Comparison of ENCODE assay signal across 8 cellular contexts in the genomic region with DNA sequence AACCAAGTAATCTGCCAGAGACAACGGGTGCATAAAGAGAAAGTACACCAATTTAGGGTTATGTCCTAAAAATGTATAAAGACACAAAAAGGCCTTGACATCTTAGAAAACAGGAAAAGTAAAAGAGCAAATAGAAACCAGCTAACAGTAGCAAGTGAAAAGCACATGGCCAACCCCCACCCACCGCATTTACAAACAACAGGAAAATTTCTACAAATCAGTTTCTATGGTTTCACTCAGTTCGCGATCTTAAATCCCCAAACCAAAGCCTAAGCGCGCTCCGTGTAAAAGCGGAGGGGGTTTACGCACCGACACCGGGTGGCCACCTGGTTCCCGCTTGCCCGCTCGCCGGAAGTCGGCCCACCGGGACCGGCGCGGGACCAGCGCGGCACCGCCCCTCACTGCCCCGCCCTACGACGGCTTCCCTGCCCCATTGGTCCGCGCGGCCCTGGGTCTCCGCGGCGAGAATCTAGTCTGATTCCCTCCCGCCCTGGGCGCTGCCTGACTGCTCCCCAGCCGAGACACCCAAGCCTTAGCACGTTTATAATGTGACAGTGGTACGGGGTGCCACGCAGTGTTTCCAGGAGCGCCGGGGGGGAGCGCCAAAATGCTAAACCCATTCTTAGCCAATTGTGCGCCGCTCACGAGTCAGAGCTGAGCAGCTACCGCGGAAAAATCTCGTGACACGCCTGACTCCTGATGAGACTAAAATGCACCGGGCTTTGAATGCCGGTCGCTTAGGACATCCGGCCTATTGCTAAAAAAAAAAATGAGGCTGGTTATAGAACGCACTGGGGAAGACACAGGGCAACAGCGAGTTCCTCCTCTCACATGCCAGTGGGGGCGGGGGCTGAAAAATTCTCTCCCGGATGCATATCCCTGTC. TPM values are rescaled to one million over a fixed set of nuclear protein-coding genes. Genes with fewer than 3 reads are reported as not detected.
A peak's percentile ranks its signal among the peaks of the same experiment; 100 is the strongest.
DNase-seq lines count a peak whose midpoint lies in the region; ATAC-seq lines count a peak whose summit lies in the region.

A gene (minus strand): TSS at position 362 of the 884 bp plus-strand sequence. CDS start 2,802 bp downstream, outside the sequence.

- peak within 1 kb of the TSS; percentile 94 to 100 (median 96) for H3K4me3 Mint-ChIP-seq in CD4-positive, CD25-positive, alpha-beta regulatory T cell
- peak within 1 kb of the TSS; percentile 95 for H3K4me3 Mint-ChIP-seq in activated CD8-positive, alpha-beta T cell treated with anti-CD3 and anti-CD28 coated beads, Interleukin-2, amount 10 ng/mL, durations not matched to agents 7 days and 5 days

- no peaks in the 10 kb centered on the region for H3K9me3 Mint-ChIP-seq in CD4-positive, CD25-positive, alpha-beta regulatory T cell
- no peaks in the 10 kb centered on the region for H3K9me3 Mint-ChIP-seq in activated CD8-positive, alpha-beta T cell treated with anti-CD3 and anti-CD28 coated beads, Interleukin-2, amount 10 ng/mL, durations not matched to agents 7 days and 5 days (ENCODE audit: insufficient read depth)

- no peaks in the 10 kb centered on the region for H3K9me3 ChIP-seq in CD4-positive, CD25-positive, alpha-beta regulatory T cell (ENCODE audit: control insufficient read depth in 2 of 2, low read length in 2 of 2)

- no peaks in the 10 kb centered on the region for H3K27me3 ChIP-seq in CD4-positive, CD25-positive, alpha-beta regulatory T cell (ENCODE audit: control insufficient read depth, insufficient read depth, low read length)

- peak within 1 kb of the TSS; percentile 98 for H3K4me3 ChIP-seq in CD4-positive, CD25-positive, alpha-beta regulatory T cell (ENCODE audit: low read depth, low read length)

- peak within 1 kb of the TSS; percentile 100 for H3K27ac ChIP-seq in CD4-positive, CD25-positive, alpha-beta regulatory T cell (ENCODE audit: insufficient read depth, low read length, poor library complexity, severe bottlenecking)

- H3K27ac Mint-ChIP-seq in CD4-positive, CD25-positive, alpha-beta regulatory T cell = peak within 1 kb of the TSS; percentile 99
- peak within 1 kb of the TSS; percentile 99 for H3K27ac Mint-ChIP-seq in activated CD8-positive, alpha-beta T cell treated with anti-CD3 and anti-CD28 coated beads, Interleukin-2, amount 10 ng/mL, durations not matched to agents 7 days and 5 days

- H3K4me1 ChIP-seq in CD4-positive, CD25-positive, alpha-beta regulatory T cell (ENCODE audit: control insufficient read depth, insufficient read depth, low read length, poor library complexity, severe bottlenecking) = peaks cover 37% of the 10 kb centered on the region

- H3K27me3 Mint-ChIP-seq in CD4-positive, CD25-positive, alpha-beta regulatory T cell = no peaks in the 10 kb centered on the region
- no peaks in the 10 kb centered on the region for H3K27me3 Mint-ChIP-seq in activated CD8-positive, alpha-beta T cell treated with anti-CD3 and anti-CD28 coated beads, Interleukin-2, amount 10 ng/mL, durations not matched to agents 7 days and 5 days (ENCODE audit: low read depth)

- H3K4me1 Mint-ChIP-seq in CD4-positive, CD25-positive, alpha-beta regulatory T cell = peaks cover 16 to 59% (median 47%) of the 10 kb centered on the region in 4 donors
- H3K4me1 Mint-ChIP-seq in activated CD8-positive, alpha-beta T cell treated with anti-CD3 and anti-CD28 coated beads, Interleukin-2, amount 10 ng/mL, durations not matched to agents 7 days and 5 days (ENCODE audit: low read depth) = peaks cover 30% of the 10 kb centered on the region

- POLR2A ChIA-PET in activated CD8-positive, alpha-beta T cell treated with anti-CD3 and anti-CD28 coated beads, Interleukin-2, amount 10 ng/mL, durations not matched to agents 7 days and 5 days (lab: Charles Lee) = interaction anchor here (0.5 to 6.0 kb wide), 15 partner anchors 9 to 275 kb away, joined by 3 to 32 read pairs (median 4); a partner anchor contains a TSS

- peak; percentile 47 to 55 for ATAC-seq in CD4-positive, CD25-positive, alpha-beta regulatory T cell (ENCODE audit: low read depth in 2 of 2)
- ATAC-seq in GM19395 (IDR thresholded peaks at IDR 0.05; ENCODE audit: unreplicated experiment) = peak; percentile 50
- peak; percentile 43 for ATAC-seq in HG03558 (IDR thresholded peaks at IDR 0.05; ENCODE audit: extremely low read depth, unreplicated experiment)
- ATAC-seq in activated CD8-positive, alpha-beta T cell treated with anti-CD3 and anti-CD28 coated beads, Interleukin-2, amount 10 ng/mL, durations not matched to agents 7 days and 5 days = peak; percentile 71

- CTCF ChIA-PET in activated CD8-positive, alpha-beta T cell treated with anti-CD3 and anti-CD28 coated beads, Interleukin-2, amount 10 ng/mL, durations not matched to agents 7 days and 5 days (lab: Charles Lee) = interaction anchor here (0.7 to 3.3 kb wide), 4 partner anchors 46 to 64 kb away, joined by 3 to 20 read pairs (median 8); a partner anchor contains a TSS

- DNase-seq in CD4-positive, CD25-positive, alpha-beta regulatory T cell = peak; percentile 80 to 87 (median 82)
- DNase-seq in NCI-H82 treated with DMSO at 0.1 percent for 48 hours (lab: John Stamatoyannopoulos, UW; ENCODE audit: unreplicated experiment) (peak; percentile 62), medulla oblongata (ENCODE audit: extremely low spot score) (peak; percentile 80)
- DNase-seq in activated CD8-positive, alpha-beta T cell treated with anti-CD3 and anti-CD28 coated beads, Interleukin-2, amount 10 ng/mL, durations not matched to agents 7 days and 5 days = peak; percentile 86
- DNase-seq in effector CD4-positive, alpha-beta T cell = peak; percentile 76
- DNase-seq in stimulated activated CD8-positive, alpha-beta memory T cell treated with anti-CD3 and anti-CD28 coated beads, Interleukin-12 subunit alpha, Interleukin-12 subunit beta, amount 100 ng/mL, for 1 hour (ENCODE audit: low read depth) = peak; percentile 64

- H3K36me3 Mint-ChIP-seq in CD4-positive, CD25-positive, alpha-beta regulatory T cell = peaks cover 22% of the 10 kb centered on the region
- H3K36me3 Mint-ChIP-seq in activated CD8-positive, alpha-beta T cell treated with anti-CD3 and anti-CD28 coated beads, Interleukin-2, amount 10 ng/mL, durations not matched to agents 7 days and 5 days (ENCODE audit: low read depth) = peaks cover 49% of the 10 kb centered on the region

- peaks cover 22% of the 10 kb centered on the region for H3K36me3 ChIP-seq in CD4-positive, CD25-positive, alpha-beta regulatory T cell (ENCODE audit: control insufficient read depth, insufficient read depth, low read length)

RNA-seq across cellular contexts. Expression of the gene that starts here (rescaled TPM):
- total RNA-seq in CD4-positive, CD25-positive, alpha-beta regulatory T cell = 44.0 TPM
- polyA plus RNA-seq in CD4-positive, CD25-positive, alpha-beta regulatory T cell = 10 to 100 TPM; 45.5 to 63.9 (median 52.1) TPM
- 100 to 1,000 TPM; 138 to 147 TPM for total RNA-seq in activated CD8-positive, alpha-beta T cell treated with anti-CD3 and anti-CD28 coated beads, Interleukin-2, amount 10 ng/mL, durations not matched to agents 7 days and 5 days

Comparison
In these comparisons a context has a peak if more than half of its experiments do, and no peak if none do; other contexts are left out.
1. Peak in every context shown above with its lines: DNase-seq, ATAC-seq, H3K4me3 ChIP-seq and H3K27ac ChIP-seq.